Comparison of ENCODE assay signal across 9 cellular contexts in genomic region chr15:69593981-69594966, GRCh38.
DNase-seq lines count a peak whose midpoint lies in the region; ATAC-seq, FAIRE-seq and TF ChIP-seq lines count a peak whose summit lies in the region.
"Had no signal": no experiment of that assay in that cellular context is flagged by ENCODE, and none has a peak within 500 bp of the region (broad histone marks: within the 10 kb centered on the region; RNA-seq: fewer than 3 reads in every experiment).

No MANE protein-coding gene starts in this region.

- H3K27ac Mint-ChIP-seq in activated naive CD4-positive, alpha-beta T cell treated with anti-CD3 and anti-CD28 coated beads for 36 hours, result no peak overlapping the region
- H3K27ac Mint-ChIP-seq in activated naive CD4-positive, alpha-beta T cell treated with anti-CD3 and anti-CD28 coated beads, Interleukin-2, amount 10 ng/mL, durations not matched to agents 7 days and 5 days, result no peak overlapping the region

- in situ Hi-C loops in transverse colon (cut with MboI; ENCODE audit: low pct_ligation_motif_present in 1 of 4, low pct_unique_long_range_greater_than_20kb in 1 of 4, low sequenced_read_pairs in 3 of 4), result no loop called here

- no peak for TF ChIP-seq CTCF in transverse colon (IDR thresholded peaks at IDR 0.05)

- FAIRE-seq in islet of Langerhans (lab: Jason Lieb, UNC), result peak; percentile 81
- FAIRE-seq: K562 had no signal

- intact Hi-C loops in activated naive CD4-positive, alpha-beta T cell treated with anti-CD3 and anti-CD28 coated beads for 36 hours (cut with micrococcal nuclease), result no loop called here
- intact Hi-C loops in transverse colon (cut with DNase I; ENCODE audit: low total_unique reads), result no loop called here

- 28% methylated on average over 24 of the region's 24 CpGs; no CpG with 5 or more reads in 1 of the 2 donors for WGBS in transverse colon (ENCODE audit: low coverage in 1 of 2), 2 donors

- H3K9me3 Mint-ChIP-seq in activated naive CD4-positive, alpha-beta T cell treated with anti-CD3 and anti-CD28 coated beads for 36 hours, result no peaks in the 10 kb centered on the region
- no peaks in the 10 kb centered on the region for H3K9me3 Mint-ChIP-seq in activated naive CD4-positive, alpha-beta T cell treated with anti-CD3 and anti-CD28 coated beads, Interleukin-2, amount 10 ng/mL, durations not matched to agents 7 days and 5 days

- peak; percentile 17 for DNase-seq in activated naive CD4-positive, alpha-beta T cell treated with anti-CD3 and anti-CD28 coated beads for 36 hours
- no peak for DNase-seq in activated naive CD4-positive, alpha-beta T cell treated with anti-CD3 and anti-CD28 coated beads, Interleukin-2, amount 10 ng/mL, durations not matched to agents 7 days and 5 days
- peak; percentile 62 to 75 for DNase-seq in SJCRH30
- DNase-seq in transverse colon, result peak; percentile 90
- DNase-seq in caudate nucleus (lab: John Stamatoyannopoulos, UW), result no peak
- DNase-seq in stimulated activated CD4-positive, alpha-beta T cell treated with anti-CD3 and anti-CD28 coated beads, Interleukin-12 subunit alpha, Interleukin-12 subunit beta, amount 100 ng/mL, for 4 hours, result no peak

- H3K4me3 ChIP-seq in SJCRH30 (peak overlapping the region; percentile 28), transverse colon (no peak overlapping the region)
- H3K4me3 ChIP-seq: K562 had no signal

- no peaks in the 10 kb centered on the region for H3K36me3 ChIP-seq in SJCRH30
- no peaks in the 10 kb centered on the region for H3K36me3 ChIP-seq in transverse colon

- no peak for ATAC-seq in GM21619 (IDR thresholded peaks at IDR 0.05; ENCODE audit: unreplicated experiment)
- ATAC-seq: K562 had no signal

- no peaks in the 10 kb centered on the region for H3K36me3 Mint-ChIP-seq in activated naive CD4-positive, alpha-beta T cell treated with anti-CD3 and anti-CD28 coated beads for 36 hours (ENCODE audit: low read depth)
- no peaks in the 10 kb centered on the region for H3K36me3 Mint-ChIP-seq in activated naive CD4-positive, alpha-beta T cell treated with anti-CD3 and anti-CD28 coated beads, Interleukin-2, amount 10 ng/mL, durations not matched to agents 7 days and 5 days

- H3K4me1 Mint-ChIP-seq in activated naive CD4-positive, alpha-beta T cell treated with anti-CD3 and anti-CD28 coated beads for 36 hours (ENCODE audit: low read depth), result peaks cover 10% of the 10 kb centered on the region
- peaks cover 8% of the 10 kb centered on the region for H3K4me1 Mint-ChIP-seq in activated naive CD4-positive, alpha-beta T cell treated with anti-CD3 and anti-CD28 coated beads, Interleukin-2, amount 10 ng/mL, durations not matched to agents 7 days and 5 days

- no peak overlapping the region for H3K4me3 Mint-ChIP-seq in activated naive CD4-positive, alpha-beta T cell treated with anti-CD3 and anti-CD28 coated beads for 36 hours
- H3K4me3 Mint-ChIP-seq in activated naive CD4-positive, alpha-beta T cell treated with anti-CD3 and anti-CD28 coated beads, Interleukin-2, amount 10 ng/mL, durations not matched to agents 7 days and 5 days, result no peak overlapping the region

- H3K4me1 ChIP-seq in SJCRH30 (peaks cover 22% of the 10 kb centered on the region), transverse colon (peaks cover 23 to 43% (median 29%) of the 10 kb centered on the region in 4 donors)

- CTCF ChIA-PET in activated naive CD4-positive, alpha-beta T cell treated with anti-CD3 and anti-CD28 coated beads for 36 hours (lab: Charles Lee), result no interaction called here
- CTCF ChIA-PET in activated naive CD4-positive, alpha-beta T cell treated with anti-CD3 and anti-CD28 coated beads, Interleukin-2, amount 10 ng/mL, durations not matched to agents 7 days and 5 days (lab: Charles Lee), result no interaction called here

- H3K27ac ChIP-seq in SJCRH30 (no peak overlapping the region), transverse colon (peak overlapping the region in 3 of 4 donors; percentile 50 to 73 (median 59)), caudate nucleus (ENCODE audit: low read depth, low read length) (no peak overlapping the region)

- H3K9me3 ChIP-seq in SJCRH30 (replicated peaks) (no peaks in the 10 kb centered on the region), transverse colon (no peaks in the 10 kb centered on the region)

- no peak for TF ChIP-seq POLR2A in transverse colon (IDR thresholded peaks at IDR 0.05)

- H3K27me3 ChIP-seq in SJCRH30 (no peaks in the 10 kb centered on the region; the same call in 1 of the 2 replicates), transverse colon (peaks cover 22% of the 10 kb centered on the region)

- peaks cover 2% of the 10 kb centered on the region for H3K27me3 Mint-ChIP-seq in activated naive CD4-positive, alpha-beta T cell treated with anti-CD3 and anti-CD28 coated beads for 36 hours (ENCODE audit: low read depth)
- H3K27me3 Mint-ChIP-seq in activated naive CD4-positive, alpha-beta T cell treated with anti-CD3 and anti-CD28 coated beads, Interleukin-2, amount 10 ng/mL, durations not matched to agents 7 days and 5 days, result peaks cover 58% of the 10 kb centered on the region

- peak; percentile 61 for TF ChIP-seq EP300 in transverse colon (IDR thresholded peaks at IDR 0.05; ENCODE audit: low read depth)

Comparison
In these comparisons a context has a peak if more than half of its experiments do, and no peak if none do; other contexts are left out.
1. DNase-seq: peak in activated naive CD4-positive, alpha-beta T cell treated with anti-CD3 and anti-CD28 coated beads for 36 hours (single experiment), SJCRH30 (2 of 2) and transverse colon (single experiment); none in activated naive CD4-positive, alpha-beta T cell treated with anti-CD3 and anti-CD28 coated beads, Interleukin-2, amount 10 ng/mL, durations not matched to agents 7 days and 5 days (single experiment), caudate nucleus (0 of 61) and stimulated activated CD4-positive, alpha-beta T cell treated with anti-CD3 and anti-CD28 coated beads, Interleukin-12 subunit alpha, Interleukin-12 subunit beta, amount 100 ng/mL, for 4 hours (single experiment).
2. H3K27ac ChIP-seq: peak in transverse colon (3 of 4); none in SJCRH30 (single experiment) and caudate nucleus (single experiment).